Comparison of ENCODE assay signal across 19 cellular contexts in the genomic region with DNA sequence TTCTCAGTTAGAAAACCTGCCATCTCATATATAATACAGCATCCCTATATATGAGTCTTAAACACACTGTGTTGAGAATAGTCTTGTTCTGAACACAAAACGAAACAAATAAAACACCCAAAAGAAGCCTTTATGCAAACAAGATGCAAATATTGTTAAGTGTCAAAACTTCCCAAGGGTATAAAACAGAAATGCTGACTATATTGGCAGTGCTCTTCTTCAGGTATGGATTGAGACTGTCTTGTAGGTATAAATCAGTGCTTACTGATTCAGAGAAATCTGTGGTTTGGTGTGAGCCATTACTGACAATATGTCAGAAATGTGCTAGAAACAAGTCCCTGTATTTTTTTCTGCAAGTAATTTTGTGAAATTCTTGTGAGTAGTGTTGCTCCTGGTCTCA.
"Had no signal": no experiment of that assay in that cellular context is flagged by ENCODE, and none has a peak within 500 bp of the region (broad histone marks: within the 10 kb centered on the region; RNA-seq: fewer than 3 reads in every experiment).

No MANE protein-coding gene starts in this region.

- H3K9me3 Mint-ChIP-seq: activated naive CD4-positive, alpha-beta T cell treated with anti-CD3 and anti-CD28 coated beads for 36 hours; activated naive CD8-positive, alpha-beta T cell treated with anti-CD3 and anti-CD28 coated beads, Interleukin-2, amount 50 U/mL, for 24 hours; activated T-helper 17 cell treated with anti-CD3 and anti-CD28 coated beads, Interleukin-2, amount 50 U/mL, for 72 hours had no signal

- H3K36me3 Mint-ChIP-seq: memory B cell; naive thymus-derived CD8-positive, alpha-beta T cell had no signal

- ATAC-seq: activated CD4-positive, CD25-positive, alpha-beta regulatory T cell treated with anti-CD3 and anti-CD28 coated beads, Interleukin-2, amount 50 U/mL, for 24 hours; activated naive CD8-positive, alpha-beta T cell treated with anti-CD3 and anti-CD28 coated beads, Interleukin-2, amount 50 U/mL, for 24 hours; activated T-helper 17 cell treated with anti-CD3 and anti-CD28 coated beads, Interleukin-2, amount 50 U/mL, for 72 hours; left ventricle myocardium superior; naive thymus-derived CD8-positive, alpha-beta T cell had no signal

- H3K27me3 Mint-ChIP-seq: activated T-helper 17 cell treated with anti-CD3 and anti-CD28 coated beads, Interleukin-2, amount 50 U/mL, for 72 hours had no signal

- H3K4me1 Mint-ChIP-seq: activated naive CD8-positive, alpha-beta T cell treated with anti-CD3 and anti-CD28 coated beads, Interleukin-2, amount 50 U/mL, for 24 hours; activated T-helper 17 cell treated with anti-CD3 and anti-CD28 coated beads, Interleukin-2, amount 50 U/mL, for 72 hours; memory B cell; naive thymus-derived CD8-positive, alpha-beta T cell had no signal

- H3K4me3 Mint-ChIP-seq: activated naive CD4-positive, alpha-beta T cell treated with anti-CD3 and anti-CD28 coated beads for 36 hours; activated naive CD8-positive, alpha-beta T cell treated with anti-CD3 and anti-CD28 coated beads, Interleukin-2, amount 50 U/mL, for 24 hours; activated T-helper 17 cell treated with anti-CD3 and anti-CD28 coated beads, Interleukin-2, amount 50 U/mL, for 72 hours; memory B cell; naive thymus-derived CD8-positive, alpha-beta T cell had no signal

- H3K27ac Mint-ChIP-seq: activated naive CD4-positive, alpha-beta T cell treated with anti-CD3 and anti-CD28 coated beads for 36 hours; activated naive CD8-positive, alpha-beta T cell treated with anti-CD3 and anti-CD28 coated beads, Interleukin-2, amount 50 U/mL, for 24 hours; activated T-helper 17 cell treated with anti-CD3 and anti-CD28 coated beads, Interleukin-2, amount 50 U/mL, for 72 hours; memory B cell; naive thymus-derived CD8-positive, alpha-beta T cell had no signal

- DNase-seq: activated CD4-positive, alpha-beta T cell treated with anti-CD3 and anti-CD28 coated beads, Interleukin-2, amount 50 U/mL, for 1 hour; activated naive CD4-positive, alpha-beta T cell treated with anti-CD3 and anti-CD28 coated beads for 36 hours; activated naive CD8-positive, alpha-beta T cell treated with anti-CD3 and anti-CD28 coated beads, Interleukin-2, amount 50 U/mL, for 24 hours; aorta; cortex of kidney; effector CD8-positive, alpha-beta T cell; foreskin fibroblast; glutamatergic neuron; kidney glomerular epithelial cell; left ventricle myocardium superior; naive thymus-derived CD8-positive, alpha-beta T cell; posterior cingulate gyrus; retina; stimulated activated CD4-positive, alpha-beta T cell treated with anti-CD3 and anti-CD28 coated beads, Interleukin-12 subunit alpha, Interleukin-12 subunit beta, amount 100 ng/mL, for 4 hours; stimulated activated CD4-positive, alpha-beta T cell treated with anti-CD3 and anti-CD28 coated beads, Interleukin-2, amount 100 ng/mL, for 24 hours; stomach had no signal
